In the genomic region with DNA sequence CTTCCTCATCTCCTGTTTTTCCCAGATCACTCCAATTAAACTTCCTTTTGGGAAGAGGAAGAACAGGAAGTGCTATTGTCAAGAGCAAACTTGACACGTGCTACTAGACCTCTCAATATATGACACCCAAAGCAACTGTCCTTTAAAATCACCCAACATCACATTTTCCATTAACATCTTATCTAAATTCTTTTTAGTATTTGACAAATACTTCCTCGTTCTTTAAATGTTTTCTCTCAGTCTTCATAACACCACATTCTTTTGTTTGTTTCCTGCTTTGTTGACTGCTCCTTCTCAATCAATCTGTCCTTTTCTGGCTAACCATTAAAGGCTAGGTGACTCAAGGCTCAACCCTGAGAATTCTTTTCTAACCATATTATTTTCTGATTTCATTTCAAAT, we compare ENCODE assay signal across 22 cellular contexts. TPM values are rescaled to one million over a fixed set of nuclear protein-coding genes. Genes with fewer than 3 reads are reported as not detected.
A peak's percentile ranks its signal among the peaks of the same experiment; 100 is the strongest.
DNase-seq lines count a peak whose midpoint lies in the region; ATAC-seq, FAIRE-seq and TF ChIP-seq lines count a peak whose summit lies in the region.
"Had no signal": no experiment of that assay in that cellular context is flagged by ENCODE, and none has a peak within 500 bp of the region (broad histone marks: within the 10 kb centered on the region; RNA-seq: fewer than 3 reads in every experiment).

No MANE protein-coding gene starts in this region.

- DNase-seq in A549 (ENCODE audit: low read depth in 1 of 2, low spot score in 1 of 2) (peak in 1 of 2 experiments; percentile 59), LoVo (ENCODE audit: low spot score) (peak; percentile 24), kidney tubule cell (ENCODE audit: low spot score) (peak; percentile 76), renal cortical epithelial cell (ENCODE audit: low read depth) (peak; percentile 65), nucleus accumbens (lab: John Stamatoyannopoulos, UW) (no peak), left lobe of liver (ENCODE audit: low spot score) (no peak)
- DNase-seq: CD4-positive, alpha-beta memory T cell; DMS 273 treated with DMSO at 0.1 percent for 48 hours; DMS53; DND-41; EL; GOT3; H9 had no signal

- ATAC-seq in A549 (peak in 1 of 2 experiments; percentile 80; a peak in 3 of 6 replicates), esophagus mucosa (no peak), left lobe of liver (no peak)
- ATAC-seq: GM12878 had no signal

- no peak for TF ChIP-seq CTCF in A549 (IDR thresholded peaks at IDR 0.05)

- TF ChIP-seq POLR2A in A549 (IDR thresholded peaks at IDR 0.05; ENCODE audit: low read length) = no peak

- no peaks in the 10 kb centered on the region for H3K9me3 ChIP-seq in A549
- H3K9me3 ChIP-seq: BLaER1 had no signal

- peaks cover 23% of the 10 kb centered on the region for H3K4me1 ChIP-seq in A549
- H3K4me1 ChIP-seq: BLaER1 had no signal

- H3K4me3 ChIP-seq in A549 = no peak overlapping the region
- H3K4me3 ChIP-seq: BLaER1, GM12878 had no signal

- peak overlapping the region; percentile 21 for H3K4me2 ChIP-seq in A549
- H3K4me2 ChIP-seq: BLaER1 had no signal

- POLR2A ChIA-PET in A549 (lab: Yijun Ruan, JAX) = interaction anchor here (0.6 kb wide), 1 partner anchor 13 kb away, joined by 3 read pairs; no protein-coding TSS in a partner anchor

- TF ChIP-seq RAD21 in A549 (conservative IDR thresholded peaks at IDR 0.05 in 1 of 2, IDR thresholded peaks at IDR 0.05 in 1 of 2) = no peak

- 20% methylated on average over 2 of the region's 2 CpGs for WGBS in A549 (ENCODE audit: missing lambda C conversion rate)

- CTCF ChIA-PET in A549 (lab: Yijun Ruan, JAX) = interaction anchor here (1.8 kb wide), 1 partner anchor 189 kb away, joined by 11 read pairs; no protein-coding TSS in a partner anchor

- FAIRE-seq in A549 (lab: Jason Lieb, UNC) = peak; percentile 23
- FAIRE-seq: GM12878 had no signal

- no peak for TF ChIP-seq EP300 in A549 (IDR thresholded peaks at IDR 0.05)

- H3K27ac ChIP-seq in A549 = peak overlapping the region in 1 of 2 experiments; percentile 48; a peak in 2 of 6 replicates
- H3K27ac ChIP-seq: 22Rv1, BLaER1 had no signal

TF ChIP-seq in A549, 52 proteins besides CTCF, POLR2A, EP300 and RAD21:
- TF ChIP-seq HOXB5 (CRISPR knock-in tag; IDR thresholded peaks at IDR 0.05) = 0 out of 2 replicates have a peak, but pooled peaks have one; percentile 50
- TF ChIP-seq HDAC2 (IDR thresholded peaks at IDR 0.05) = no peak
- peak; percentile 61; the same call in 1 of the 2 replicates for TF ChIP-seq FOXS1 (CRISPR knock-in tag; IDR thresholded peaks at IDR 0.05)
- TF ChIP-seq TFCP2L1 (CRISPR knock-in tag; IDR thresholded peaks at IDR 0.05) = no peak
- TF ChIP-seq, protein P1, sequence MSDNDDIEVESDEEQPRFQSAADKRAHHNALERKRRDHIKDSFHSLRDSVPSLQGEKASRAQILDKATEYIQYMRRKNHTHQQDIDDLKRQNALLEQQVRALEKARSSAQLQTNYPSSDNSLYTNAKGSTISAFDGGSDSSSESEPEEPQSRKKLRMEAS (IDR thresholded peaks at IDR 0.05) = peak; percentile 18; the same call in 1 of the 2 replicates
- 0 out of 2 replicates have a peak, but pooled peaks have one; percentile 14 for TF ChIP-seq GATA3 (IDR thresholded peaks at IDR 0.05; ENCODE audit: borderline replicate concordance)
- TF ChIP-seq EHF (CRISPR knock-in tag; IDR thresholded peaks at IDR 0.05) = peak; percentile 74
- peak; percentile 26; the same call in 1 of the 2 replicates for TF ChIP-seq E2F6 (IDR thresholded peaks at IDR 0.05; ENCODE audit: borderline replicate concordance, low read depth)
- TF ChIP-seq ZSCAN20 (CRISPR knock-in tag; IDR thresholded peaks at IDR 0.05) = no peak
- TF ChIP-seq ZNF302 (CRISPR knock-in tag; IDR thresholded peaks at IDR 0.05) = peak; percentile 91; the same call in 1 of the 2 replicates

RNA-seq across cellular contexts. Expression of gene TFPI2, which starts 7.1 kb away (rescaled TPM):
- polyA plus RNA-seq in A549 (2011; rRNA removed) = 128 and 172 TPM in 2 replicates
- polyA plus RNA-seq in A549 (2012; cell fraction: cytosol; rRNA removed) = 199 and 224 TPM in 2 replicates
- polyA plus RNA-seq in A549 (2012; cell fraction: nucleus; rRNA removed) = 139 and 305 TPM in 2 replicates
- 156 to 182 TPM (median 163 TPM) in 3 replicates for polyA plus RNA-seq in A549 (2017; fragmentation: RNase III; extraction: RNeasy Plus Mini Kit Qiagen cat#74134 plus additional on column Dnase treatment)
- polyA minus RNA-seq in A549 (2011; rRNA and poly(A)+ RNA removed) = 56.3 and 65.3 TPM in 2 replicates
- total RNA-seq in renal cortical epithelial cell = 22.7 and 65.1 TPM in 2 replicates
- 0.24 TPM for total RNA-seq in esophagus mucosa
- 0.96 TPM for total RNA-seq in left lobe of liver
- total RNA-seq: CD4-positive, alpha-beta memory T cell; G401; HT1080 had no signal
- polyA plus RNA-seq: CD14-positive monocyte; CD4-positive, alpha-beta memory T cell had no signal

RNA-seq across cellular contexts. Expression of gene GNGT1, which starts 8.7 kb away (rescaled TPM):
- polyA plus RNA-seq in A549 (2011; rRNA removed) (not detected in 2 replicates), A549 (2017; fragmentation: RNase III; extraction: RNeasy Plus Mini Kit Qiagen cat#74134 plus additional on column Dnase treatment) (not detected in 3 replicates)
- not detected in 2 replicates for polyA plus RNA-seq in A549 (2012; cell fraction: cytosol; rRNA removed)
- not detected in 2 replicates for polyA plus RNA-seq in A549 (2012; cell fraction: nucleus; rRNA removed)
- not detected in 2 replicates for polyA minus RNA-seq in A549 (2011; rRNA and poly(A)+ RNA removed)
- total RNA-seq in renal cortical epithelial cell (0.05 TPM in 1 of 2 replicates, not detected in the other), esophagus mucosa (0.08 TPM), left lobe of liver (not detected)
- total RNA-seq: A673; CD4-positive, alpha-beta memory T cell; G401; GM12878; HT1080 had no signal
- polyA plus RNA-seq: AG04450; CD14-positive monocyte; CD4-positive, alpha-beta memory T cell; GM12878 had no signal

RNA-seq across cellular contexts. Expression of gene GNG11, which starts 23.9 kb away (rescaled TPM):
- polyA plus RNA-seq in A549 (2011; rRNA removed) = 23.4 and 31.1 TPM in 2 replicates
- 11.2 and 11.5 TPM in 2 replicates for polyA plus RNA-seq in A549 (2012; cell fraction: cytosol; rRNA removed)
- 4.6 and 5.5 TPM in 2 replicates for polyA plus RNA-seq in A549 (2012; cell fraction: nucleus; rRNA removed)
- 26.3 to 34.8 TPM (median 33.4 TPM) in 3 replicates for polyA plus RNA-seq in A549 (2017; fragmentation: RNase III; extraction: RNeasy Plus Mini Kit Qiagen cat#74134 plus additional on column Dnase treatment)
- 5.6 and 6.9 TPM in 2 replicates for polyA minus RNA-seq in A549 (2011; rRNA and poly(A)+ RNA removed)
- 26.0 and 35.1 TPM in 2 replicates for total RNA-seq in renal cortical epithelial cell
- total RNA-seq in esophagus mucosa = 1.4 TPM
- total RNA-seq in left lobe of liver = 1.6 TPM
- total RNA-seq: CD4-positive, alpha-beta memory T cell; G401 had no signal
- polyA plus RNA-seq: CD4-positive, alpha-beta memory T cell had no signal

Comparison
In these comparisons a context has a peak if more than half of its experiments do, and no peak if none do; other contexts are left out.
1. DNase-seq: peak in LoVo (single experiment), kidney tubule cell (single experiment) and renal cortical epithelial cell (single experiment); none in nucleus accumbens (0 of 56) and left lobe of liver (single experiment).
2. RNA of gene TFPI2, which starts 7.1 kb away (total RNA-seq): 22.7 to 65.1 TPM in renal cortical epithelial cell; 0.96 TPM in left lobe of liver (single experiment) and 0.24 TPM in esophagus mucosa (single experiment); every median in the first group is over 10 times any median in the second.
3. RNA of gene GNG11, which starts 23.9 kb away (total RNA-seq): 26.0 to 35.1 TPM in renal cortical epithelial cell; 1.6 TPM in left lobe of liver (single experiment) and 1.4 TPM in esophagus mucosa (single experiment); every median in the first group is over 10 times any median in the second.